13 cellular contexts compared by ENCODE assay signal in the genomic region with DNA sequence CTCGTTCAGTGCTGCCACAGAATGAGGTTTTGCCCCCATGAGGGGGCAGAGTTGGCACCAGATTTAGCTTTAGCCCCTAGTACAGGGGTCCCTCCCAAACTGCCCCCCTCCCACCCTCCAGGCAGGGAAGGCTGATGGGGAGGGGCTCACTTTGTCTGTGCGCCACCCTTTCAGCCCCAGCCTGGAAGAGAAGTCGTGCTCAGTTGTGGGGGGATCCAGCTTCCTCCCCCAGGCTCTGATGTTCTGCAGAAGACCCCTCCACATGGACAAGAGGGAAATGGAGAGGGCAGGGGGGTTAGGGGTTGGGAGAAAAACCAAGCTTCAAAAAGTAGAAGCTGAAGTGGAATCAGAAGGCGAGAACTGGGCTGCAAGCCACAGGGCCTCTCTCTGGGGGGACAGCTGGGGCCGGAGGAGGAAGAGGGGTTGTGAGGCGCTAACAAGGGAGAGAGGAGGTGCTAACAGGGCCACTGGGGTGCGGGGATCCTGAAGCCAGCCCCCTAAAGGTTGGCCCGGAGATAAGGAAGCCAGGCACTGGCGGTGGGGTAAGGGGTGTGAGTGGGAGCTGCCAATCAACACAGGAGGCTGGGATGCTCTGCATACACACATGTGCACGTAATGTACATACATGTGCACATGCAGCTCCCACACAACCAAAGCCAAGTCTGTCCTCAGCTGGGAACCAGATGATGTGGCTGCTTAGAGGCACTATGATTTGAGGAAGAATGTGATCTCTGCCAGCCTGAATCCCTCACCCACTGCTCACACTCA. TPM values are rescaled to one million over a fixed set of nuclear protein-coding genes. Genes with fewer than 3 reads are reported as not detected.
DNase-seq lines count a peak whose midpoint lies in the region; ATAC-seq and TF ChIP-seq lines count a peak whose summit lies in the region.
"Had no signal": no experiment of that assay in that cellular context is flagged by ENCODE, and none has a peak within 500 bp of the region (broad histone marks: within the 10 kb centered on the region; RNA-seq: fewer than 3 reads in every experiment).

No MANE protein-coding gene starts in this region.

- H3K4me3 ChIP-seq in ACC112 (ENCODE audit: low read depth, low read length), result peak overlapping the region; percentile 65
- no peak overlapping the region; the same call in 1 of the 2 replicates for H3K4me3 ChIP-seq in HFF-Myc (replicated peaks; ENCODE audit: low read depth, low read length)
- no peak overlapping the region for H3K4me3 ChIP-seq in colonic mucosa

- ATAC-seq in GM19328 (IDR thresholded peaks at IDR 0.05; ENCODE audit: unreplicated experiment), result no peak
- ATAC-seq: activated CD8-positive, alpha-beta T cell treated with anti-CD3 and anti-CD28 coated beads, Interleukin-2, amount 10 ng/mL, durations not matched to agents 7 days and 5 days had no signal

- no peaks in the 10 kb centered on the region for H3K9me3 Mint-ChIP-seq in nephron

- intact Hi-C loops in colonic mucosa (cut with DNase I), result no loop called here

- peak overlapping the region in 2 of 3 experiments; percentile 62 to 76 for H3K4me3 Mint-ChIP-seq in nephron
- H3K4me3 Mint-ChIP-seq: activated CD8-positive, alpha-beta T cell treated with anti-CD3 and anti-CD28 coated beads, Interleukin-2, amount 10 ng/mL, durations not matched to agents 7 days and 5 days; B cell had no signal

- H3K27me3 ChIP-seq in ACC112 (ENCODE audit: insufficient read depth, low read length) (no peaks in the 10 kb centered on the region), colonic mucosa (no peaks in the 10 kb centered on the region)

- TF ChIP-seq CTCF in HFF-Myc (IDR thresholded peaks at IDR 0.05; ENCODE audit: low read depth, low read length, missing control alignments), result no peak
- TF ChIP-seq CTCF in colonic mucosa (IDR thresholded peaks at IDR 0.05), result no peak
- no peak for TF ChIP-seq CTCF in nephron (IDR thresholded peaks at IDR 0.05; ENCODE audit: unreplicated experiment in 3 of 3)

- H3K27ac ChIP-seq in ACC112 (ENCODE audit: low read depth, low read length), result peak overlapping the region; percentile 18; the same call in 1 of the 2 replicates
- H3K27ac ChIP-seq in colonic mucosa, result peak overlapping the region; percentile 17

- H3K4me1 Mint-ChIP-seq in nephron, result peaks cover 88% of the 10 kb centered on the region
- H3K4me1 Mint-ChIP-seq: B cell had no signal

- H3K36me3 Mint-ChIP-seq in nephron (ENCODE audit: low read depth), result no peaks in the 10 kb centered on the region

- peak overlapping the region; percentile 95 to 99 (median 97) for H3K27ac Mint-ChIP-seq in nephron
- H3K27ac Mint-ChIP-seq: activated CD8-positive, alpha-beta T cell treated with anti-CD3 and anti-CD28 coated beads, Interleukin-2, amount 10 ng/mL, durations not matched to agents 7 days and 5 days; B cell had no signal

- no peak overlapping the region for H3K9ac ChIP-seq in colonic mucosa (ENCODE audit: low read depth in 2 of 2, low read length in 2 of 2)

- peaks cover 7% of the 10 kb centered on the region for H3K27me3 Mint-ChIP-seq in nephron (ENCODE audit: low read depth)

- no peaks in the 10 kb centered on the region for H3K36me3 ChIP-seq in ACC112 (ENCODE audit: insufficient read depth, low read length)
- H3K36me3 ChIP-seq in colonic mucosa, result no peaks in the 10 kb centered on the region

- DNase-seq in HFF-Myc (ENCODE audit: extremely low read depth, low read depth) (peak; percentile 63), colonic mucosa (peak; percentile 17), NCI-H524 (lab: John Stamatoyannopoulos, UW) (no peak), NCI-H1436 (lab: John Stamatoyannopoulos, UW) (no peak)
- DNase-seq in stimulated activated CD4-positive, alpha-beta T cell treated with anti-CD3 and anti-CD28 coated beads, Interleukin-2, amount 100 ng/mL, for 48 hours, result no peak
- DNase-seq: activated CD8-positive, alpha-beta T cell treated with anti-CD3 and anti-CD28 coated beads, Interleukin-2, amount 10 ng/mL, durations not matched to agents 7 days and 5 days; NCI-H510A had no signal

- no peaks in the 10 kb centered on the region for H3K9me3 ChIP-seq in colonic mucosa

- H2AFZ ChIP-seq in ACC112 (ENCODE audit: low read length, unreplicated experiment), result no peak overlapping the region

- peaks cover 71% of the 10 kb centered on the region for H3K4me1 ChIP-seq in ACC112 (ENCODE audit: control insufficient read depth, insufficient read depth, low read length, unreplicated experiment)
- H3K4me1 ChIP-seq in colonic mucosa, result no peaks in the 10 kb centered on the region

- peaks cover 5% of the 10 kb centered on the region for H3K79me2 ChIP-seq in ACC112 (ENCODE audit: control insufficient read depth, insufficient read depth, low read length, unreplicated experiment)

RNA-seq across cellular contexts. Expression of gene TMEM92, which starts 7.0 kb away (rescaled TPM):
- 10 to 100 TPM; 11.1 to 18.5 TPM for total RNA-seq in colonic mucosa
- total RNA-seq: activated CD8-positive, alpha-beta T cell treated with anti-CD3 and anti-CD28 coated beads, Interleukin-2, amount 10 ng/mL, durations not matched to agents 7 days and 5 days; B cell; LHCN-M2; pulmonary artery endothelial cell had no signal

Comparison
In these comparisons a context has a peak if more than half of its experiments do, and no peak if none do; other contexts are left out.
1. DNase-seq: peak in HFF-Myc (single experiment) and colonic mucosa (single experiment); none in stimulated activated CD4-positive, alpha-beta T cell treated with anti-CD3 and anti-CD28 coated beads, Interleukin-2, amount 100 ng/mL, for 48 hours (0 of 2), NCI-H524 (0 of 2) and NCI-H1436 (single experiment).